9 cellular contexts compared by ENCODE assay signal in genomic region chr1:8517579-8518489, GRCh38.
DNase-seq lines count a peak whose midpoint lies in the region; ATAC-seq and TF ChIP-seq lines count a peak whose summit lies in the region.
"Had no signal": no experiment of that assay in that cellular context is flagged by ENCODE, and none has a peak within 500 bp of the region (broad histone marks: within the 10 kb centered on the region; RNA-seq: fewer than 3 reads in every experiment).

No MANE protein-coding gene starts in this region.

- peaks cover 3% of the 10 kb centered on the region for H3K4me1 ChIP-seq in rectal smooth muscle tissue (ENCODE audit: control insufficient read depth, insufficient read depth, low read length)

- no peak overlapping the region for H2AFZ ChIP-seq in SU-DHL-6 (ENCODE audit: low read depth, low read length, severe bottlenecking)

- H3K27ac ChIP-seq in SU-DHL-6 (ENCODE audit: low read depth, low read length) (peak overlapping the region; percentile 96), rectal smooth muscle tissue (ENCODE audit: low read depth, low read length) (peak overlapping the region; percentile 52)

- 65 to 67% methylated on average over 7 of the region's 7 CpGs for WGBS in lower leg skin, 2 donors

- H3K9me2 ChIP-seq in SU-DHL-6 (replicated peaks; ENCODE audit: insufficient read depth, low read length): no peaks in the 10 kb centered on the region

- peak; percentile 26 for DNase-seq in HCEC 1CT
- peak; percentile 65 for DNase-seq in fibroblast of the conjunctiva (ENCODE audit: low read depth)
- DNase-seq in DMS153 treated with DMSO at 0.1 percent for 48 hours (lab: John Stamatoyannopoulos, UW; ENCODE audit: unreplicated experiment): no peak
- no peak for DNase-seq in cortex of kidney (lab: John Stamatoyannopoulos, UW)
- no peak for DNase-seq in lower leg skin (ENCODE audit: low spot score in 2 of 2)
- DNase-seq: activated CD4-positive, CD25-positive, alpha-beta regulatory T cell treated with anti-CD3 and anti-CD28 coated beads, Interleukin-2, amount 50 U/mL, for 72 hours had no signal

- peak overlapping the region; percentile 53 for H3K9ac ChIP-seq in SU-DHL-6 (ENCODE audit: low read length)
- no peak overlapping the region for H3K9ac ChIP-seq in rectal smooth muscle tissue (ENCODE audit: low read length)

- peaks cover 89% of the 10 kb centered on the region for H3F3A ChIP-seq in SU-DHL-6 (ENCODE audit: insufficient read depth)

- H3K4me2 ChIP-seq in SU-DHL-6 (ENCODE audit: low read depth, low read length, poor library complexity, severe bottlenecking): peak overlapping the region; percentile 97

- TF ChIP-seq CTCF in SU-DHL-6 (IDR thresholded peaks at IDR 0.05; ENCODE audit: insufficient read depth, low read length, poor library complexity, severe bottlenecking) (no peak), lower leg skin (IDR thresholded peaks at IDR 0.05) (no peak)

- no peak for TF ChIP-seq POLR2A in lower leg skin (IDR thresholded peaks at IDR 0.05)

- H4K20me1 ChIP-seq in SU-DHL-6 (ENCODE audit: low read depth, low read length): no peaks in the 10 kb centered on the region

- H3K9me3 ChIP-seq in SU-DHL-6 (ENCODE audit: insufficient read depth, low read length): no peaks in the 10 kb centered on the region

- H3K27me3 ChIP-seq in SU-DHL-6 (ENCODE audit: low read length) (no peaks in the 10 kb centered on the region), rectal smooth muscle tissue (ENCODE audit: control insufficient read depth, insufficient read depth, low read length) (no peaks in the 10 kb centered on the region)

- peaks cover 100% of the 10 kb centered on the region for H3K79me2 ChIP-seq in SU-DHL-6 (ENCODE audit: insufficient read depth, low read length)

- intact Hi-C loops in lower leg skin (cut with DNase I; ENCODE audit: low total_unique reads): no loop called here

- no peaks in the 10 kb centered on the region for H3K36me3 ChIP-seq in SU-DHL-6 (ENCODE audit: low read length)
- no peaks in the 10 kb centered on the region for H3K36me3 ChIP-seq in rectal smooth muscle tissue (ENCODE audit: control insufficient read depth, insufficient read depth, low read length)

- no peak for ATAC-seq in GM19452 (IDR thresholded peaks at IDR 0.05; ENCODE audit: unreplicated experiment)

- peak overlapping the region; percentile 8 for H3K4me3 ChIP-seq in SU-DHL-6 (ENCODE audit: insufficient read depth, low read length, poor library complexity, severe bottlenecking)
- no peak overlapping the region for H3K4me3 ChIP-seq in rectal smooth muscle tissue (ENCODE audit: low read length)
- no peak overlapping the region for H3K4me3 ChIP-seq in lower leg skin (ENCODE audit: low read depth, poor library complexity, severe bottlenecking)

Comparison
In these comparisons a context has a peak if more than half of its experiments do, and no peak if none do; other contexts are left out.
1. DNase-seq: peak in HCEC 1CT (single experiment) and fibroblast of the conjunctiva (single experiment); none in DMS153 treated with DMSO at 0.1 percent for 48 hours (single experiment), cortex of kidney (single experiment) and lower leg skin (0 of 2).